11 cellular contexts compared by ENCODE assay signal in the genomic region with DNA sequence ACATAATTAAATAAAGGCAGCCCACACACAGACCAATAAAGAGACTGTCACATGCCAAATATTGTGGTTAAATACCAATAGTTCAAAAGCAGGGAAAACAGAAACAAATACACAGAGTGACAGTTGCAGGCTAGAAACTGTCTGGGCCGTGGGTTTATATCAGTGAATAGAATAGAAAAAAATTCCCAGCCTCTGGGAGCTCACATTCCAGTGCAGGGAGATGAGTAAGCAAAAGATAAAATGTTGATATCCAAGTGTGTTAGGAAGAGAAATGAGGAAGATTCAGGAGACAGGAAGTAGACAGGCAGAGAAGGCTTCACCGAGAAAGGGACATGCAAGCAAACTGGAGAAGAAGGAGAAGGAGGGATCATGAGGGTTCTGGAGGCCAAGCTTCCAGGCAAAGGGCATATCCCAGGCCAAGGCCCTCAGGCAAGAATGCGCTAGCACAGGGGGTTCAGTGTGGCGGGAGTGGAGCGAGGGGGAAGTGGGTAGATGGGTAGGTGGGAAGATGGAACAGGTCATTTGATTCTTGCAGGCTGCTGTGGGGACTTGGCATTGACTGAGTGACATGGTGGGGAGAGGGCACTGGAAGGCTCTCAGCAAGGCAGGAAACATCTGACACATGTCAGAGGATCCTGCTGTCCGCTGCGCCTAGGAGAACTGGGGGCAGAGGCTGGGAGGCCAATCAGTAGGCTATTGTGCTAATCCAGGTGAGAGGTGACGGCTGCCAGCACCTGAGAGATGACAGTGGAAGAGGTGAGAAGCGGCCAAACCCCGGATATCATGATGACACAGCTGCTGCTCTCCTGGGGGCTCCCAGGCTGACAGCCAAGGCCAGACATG.
DNase-seq lines count a peak whose midpoint lies in the region; ATAC-seq and TF ChIP-seq lines count a peak whose summit lies in the region.
"Had no signal": no experiment of that assay in that cellular context is flagged by ENCODE, and none has a peak within 500 bp of the region (broad histone marks: within the 10 kb centered on the region; RNA-seq: fewer than 3 reads in every experiment).

No MANE protein-coding gene starts in this region.

- H3K27ac ChIP-seq in brain microvascular endothelial cell = peak overlapping the region; percentile 47

- no peaks in the 10 kb centered on the region for H3K36me3 Mint-ChIP-seq in activated CD4-positive, alpha-beta T cell treated with anti-CD3 and anti-CD28 coated beads for 36 hours (ENCODE audit: low read depth)
- H3K36me3 Mint-ChIP-seq: CD14-positive monocyte had no signal

- H3K36me3 ChIP-seq in brain microvascular endothelial cell (replicated peaks) = no peaks in the 10 kb centered on the region

- intact Hi-C loops in activated CD4-positive, alpha-beta T cell treated with anti-CD3 and anti-CD28 coated beads for 36 hours (cut with DNase I, micrococcal nuclease) = no loop called here

- H3K27me3 ChIP-seq in brain microvascular endothelial cell (replicated peaks) = no peaks in the 10 kb centered on the region

- peaks cover 7% of the 10 kb centered on the region for H3K27me3 Mint-ChIP-seq in activated CD4-positive, alpha-beta T cell treated with anti-CD3 and anti-CD28 coated beads for 36 hours

- POLR2A ChIA-PET in activated CD4-positive, alpha-beta T cell treated with anti-CD3 and anti-CD28 coated beads for 36 hours (lab: Charles Lee) = no interaction called here

- no peaks in the 10 kb centered on the region for H3K9me3 Mint-ChIP-seq in activated CD4-positive, alpha-beta T cell treated with anti-CD3 and anti-CD28 coated beads for 36 hours (ENCODE audit: low read depth)

- no peaks in the 10 kb centered on the region for H3K4me1 Mint-ChIP-seq in activated CD4-positive, alpha-beta T cell treated with anti-CD3 and anti-CD28 coated beads for 36 hours

- H3K4me3 ChIP-seq in brain microvascular endothelial cell (ENCODE audit: low read depth, low read length) = no peak overlapping the region

- no peak for ATAC-seq in activated CD4-positive, alpha-beta T cell treated with anti-CD3 and anti-CD28 coated beads for 36 hours

- CTCF ChIA-PET in activated CD4-positive, alpha-beta T cell treated with anti-CD3 and anti-CD28 coated beads for 36 hours (lab: Charles Lee) = no interaction called here

- in situ Hi-C loops in brain microvascular endothelial cell (cut with HindIII; ENCODE audit: low pct_ligation_motif_present, low sequenced_read_pairs) = no loop called here

- no peak overlapping the region for H3K27ac Mint-ChIP-seq in activated CD4-positive, alpha-beta T cell treated with anti-CD3 and anti-CD28 coated beads for 36 hours

- peak; percentile 95 for DNase-seq in DMS153 (lab: John Stamatoyannopoulos, UW)
- DNase-seq in NCI-H2081 treated with DMSO at 0.1 percent for 48 hours (lab: John Stamatoyannopoulos, UW) = peak; percentile 85
- DNase-seq in brain microvascular endothelial cell = peak; percentile 56
- peak; percentile 56 for DNase-seq in myocyte (ENCODE audit: low read depth)
- no peak for DNase-seq in activated CD4-positive, alpha-beta T cell treated with anti-CD3 and anti-CD28 coated beads for 36 hours
- DNase-seq in activated gamma-delta T cell (lab: John Stamatoyannopoulos, UW) = no peak
- no peak for DNase-seq in GF-D8 (lab: John Stamatoyannopoulos, UW)
- DNase-seq in stimulated activated CD4-positive, alpha-beta T cell treated with anti-CD3 and anti-CD28 coated beads, Interleukin-4, amount 100 ng/mL, for 4 hours = no peak
- DNase-seq: activated CD4-positive, alpha-beta T cell treated with anti-CD3 and anti-CD28 coated beads for 1 hour; amygdala had no signal

- TF ChIP-seq CTCF in brain microvascular endothelial cell (IDR thresholded peaks at IDR 0.05; ENCODE audit: low read depth, low read length, missing control alignments) = no peak

- no peak overlapping the region for H3K4me3 Mint-ChIP-seq in activated CD4-positive, alpha-beta T cell treated with anti-CD3 and anti-CD28 coated beads for 36 hours
- H3K4me3 Mint-ChIP-seq: CD14-positive monocyte had no signal

Comparison
In these comparisons a context has a peak if more than half of its experiments do, and no peak if none do; other contexts are left out.
1. DNase-seq: peak in DMS153 (single experiment), NCI-H2081 treated with DMSO at 0.1 percent for 48 hours (single experiment), brain microvascular endothelial cell (single experiment) and myocyte (single experiment); none in activated CD4-positive, alpha-beta T cell treated with anti-CD3 and anti-CD28 coated beads for 36 hours (single experiment), activated gamma-delta T cell (single experiment), GF-D8 (single experiment) and stimulated activated CD4-positive, alpha-beta T cell treated with anti-CD3 and anti-CD28 coated beads, Interleukin-4, amount 100 ng/mL, for 4 hours (0 of 2).